ENCODE assay signal across 1 cellular context in genomic region chr10:75623310-75623940, GRCh38.
A peak's percentile ranks its signal among the peaks of the same experiment; 100 is the strongest.
TF ChIP-seq lines count a peak whose summit lies in the region.

No MANE protein-coding gene starts in this region.

TF ChIP-seq in HEK293, 187 proteins besides CTCF, POLR2A, EP300 and RAD21 (continued from another document):
- peak; percentile 58; the same call in 1 of the 2 replicates for TF ChIP-seq PRDM10 (tag by site-specific recombination; IDR thresholded peaks at IDR 0.05)
- TF ChIP-seq ZNF692 (tag by site-specific recombination; IDR thresholded peaks at IDR 0.05): 0 out of 2 replicates have a peak, but pooled peaks have one; percentile 24
- TF ChIP-seq ZNF600 (tag by site-specific recombination; IDR thresholded peaks at IDR 0.05): peak; percentile 47; the same call in 1 of the 2 replicates
